Comparison of ENCODE assay signal across 1 cellular context in the genomic region with DNA sequence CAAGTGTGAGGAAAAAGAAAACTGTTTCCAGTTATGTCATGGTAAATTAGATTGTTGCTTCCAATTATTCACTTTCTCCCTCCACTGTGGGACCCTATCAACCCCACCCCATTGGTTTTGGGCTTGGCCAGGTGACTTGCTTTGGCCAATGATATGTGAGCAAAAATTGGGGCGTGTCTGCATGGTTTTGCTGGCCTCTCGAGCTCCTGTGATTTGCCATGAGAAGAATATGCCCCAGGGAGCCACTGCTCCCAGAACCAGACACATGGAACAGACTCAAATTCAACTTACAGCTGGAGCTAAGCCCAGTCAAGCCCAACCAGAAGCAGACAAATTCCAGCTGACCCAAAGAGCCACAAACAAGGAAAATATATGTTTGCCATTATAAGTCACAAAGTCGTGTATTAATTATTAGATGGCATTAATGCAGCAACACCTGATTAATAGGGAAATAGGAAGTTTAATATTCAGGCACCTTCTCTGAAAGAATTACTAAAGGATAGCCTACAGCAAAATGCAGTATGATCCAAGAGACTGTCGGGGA.
TF ChIP-seq lines count a peak whose summit lies in the region.

No MANE protein-coding gene starts in this region.

TF ChIP-seq in WTC11, 78 proteins besides CTCF, POLR2A, EP300 and RAD21:
- TF ChIP-seq, protein P1, sequence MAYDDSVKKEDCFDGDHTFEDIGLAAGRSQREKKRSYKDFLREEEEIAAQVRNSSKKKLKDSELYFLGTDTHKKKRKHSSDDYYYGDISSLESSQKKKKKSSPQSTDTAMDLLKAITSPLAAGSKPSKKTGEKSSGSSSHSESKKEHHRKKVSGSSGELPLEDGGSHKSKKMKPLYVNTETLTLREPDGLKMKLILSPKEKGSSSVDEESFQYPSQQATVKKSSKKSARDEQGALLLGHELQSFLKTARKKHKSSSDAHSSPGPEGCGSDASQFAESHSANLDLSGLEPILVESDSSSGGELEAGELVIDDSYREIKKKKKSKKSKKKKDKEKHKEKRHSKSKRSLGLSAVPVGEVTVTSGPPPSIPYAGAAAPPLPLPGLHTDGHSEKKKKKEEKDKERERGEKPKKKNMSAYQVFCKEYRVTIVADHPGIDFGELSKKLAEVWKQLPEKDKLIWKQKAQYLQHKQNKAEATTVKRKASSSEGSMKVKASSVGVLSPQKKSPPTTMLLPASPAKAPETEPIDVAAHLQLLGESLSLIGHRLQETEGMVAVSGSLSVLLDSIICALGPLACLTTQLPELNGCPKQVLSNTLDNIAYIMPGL (CRISPR knock-in tag; IDR thresholded peaks at IDR 0.05), result no peak
- TF ChIP-seq ERG (CRISPR knock-in tag; IDR thresholded peaks at IDR 0.05), result no peak
- TF ChIP-seq, protein P2, sequence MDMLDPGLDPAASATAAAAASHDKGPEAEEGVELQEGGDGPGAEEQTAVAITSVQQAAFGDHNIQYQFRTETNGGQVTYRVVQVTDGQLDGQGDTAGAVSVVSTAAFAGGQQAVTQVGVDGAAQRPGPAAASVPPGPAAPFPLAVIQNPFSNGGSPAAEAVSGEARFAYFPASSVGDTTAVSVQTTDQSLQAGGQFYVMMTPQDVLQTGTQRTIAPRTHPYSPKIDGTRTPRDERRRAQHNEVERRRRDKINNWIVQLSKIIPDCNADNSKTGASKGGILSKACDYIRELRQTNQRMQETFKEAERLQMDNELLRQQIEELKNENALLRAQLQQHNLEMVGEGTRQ (CRISPR knock-in tag; IDR thresholded peaks at IDR 0.05), result peak; percentile 40
TF ChIP-seq in WTC11: peak in this region for 1.
